ENCODE assay signal across 21 cellular contexts in genomic region chr14:95417492-95417891, GRCh38.
"Had no signal": no experiment of that assay in that cellular context is flagged by ENCODE, and none has a peak within 500 bp of the region (broad histone marks: within the 10 kb centered on the region; RNA-seq: fewer than 3 reads in every experiment).

No MANE protein-coding gene starts in this region.

- H3K9me3 ChIP-seq: pancreas, sigmoid colon had no signal

- FAIRE-seq: pancreas had no signal

- ATAC-seq: activated CD8-positive, alpha-beta memory T cell treated with anti-CD3 and anti-CD28 coated beads, Interleukin-2, amount 10 ng/mL, durations not matched to agents 7 days and 5 days; activated naive CD8-positive, alpha-beta T cell treated with anti-CD3 and anti-CD28 coated beads, Interleukin-2, amount 50 U/mL, for 24 hours; activated T-helper 17 cell treated with anti-CD3 and anti-CD28 coated beads, Interleukin-2, amount 50 U/mL, for 72 hours; pancreas; T-cell had no signal

- H3K27me3 ChIP-seq: pancreas, sigmoid colon had no signal

- H3K36me3 ChIP-seq: pancreas had no signal

- H3K27ac Mint-ChIP-seq: activated B cell treated with CpG ODN at 0.5 μM for 24 hours; activated CD4-positive, alpha-beta memory T cell treated with anti-CD3 and anti-CD28 coated beads, Interleukin-2, amount 10 ng/mL, durations not matched to agents 7 days and 5 days; activated CD8-positive, alpha-beta memory T cell treated with anti-CD3 and anti-CD28 coated beads, Interleukin-2, amount 10 ng/mL, durations not matched to agents 7 days and 5 days; activated naive CD8-positive, alpha-beta T cell treated with anti-CD3 and anti-CD28 coated beads, Interleukin-2, amount 50 U/mL, for 24 hours; activated T-helper 17 cell treated with anti-CD3 and anti-CD28 coated beads, Interleukin-2, amount 50 U/mL, for 72 hours; T-cell had no signal

- H3K4me1 Mint-ChIP-seq: activated B cell treated with CpG ODN at 0.5 μM for 24 hours; activated CD4-positive, alpha-beta memory T cell treated with anti-CD3 and anti-CD28 coated beads, Interleukin-2, amount 10 ng/mL, durations not matched to agents 7 days and 5 days; activated CD8-positive, alpha-beta memory T cell treated with anti-CD3 and anti-CD28 coated beads, Interleukin-2, amount 10 ng/mL, durations not matched to agents 7 days and 5 days; activated naive CD8-positive, alpha-beta T cell treated with anti-CD3 and anti-CD28 coated beads, Interleukin-2, amount 50 U/mL, for 24 hours; neural crest cell; T-cell had no signal

- H3K4me1 ChIP-seq: pancreas, sigmoid colon had no signal

- H3K27me3 Mint-ChIP-seq: activated B cell treated with CpG ODN at 0.5 μM for 24 hours; activated CD4-positive, alpha-beta memory T cell treated with anti-CD3 and anti-CD28 coated beads, Interleukin-2, amount 10 ng/mL, durations not matched to agents 7 days and 5 days; activated CD8-positive, alpha-beta memory T cell treated with anti-CD3 and anti-CD28 coated beads, Interleukin-2, amount 10 ng/mL, durations not matched to agents 7 days and 5 days; activated naive CD8-positive, alpha-beta T cell treated with anti-CD3 and anti-CD28 coated beads, Interleukin-2, amount 50 U/mL, for 24 hours; activated T-helper 17 cell treated with anti-CD3 and anti-CD28 coated beads, Interleukin-2, amount 50 U/mL, for 72 hours; T-cell had no signal

- H3K9me3 Mint-ChIP-seq: activated CD4-positive, alpha-beta memory T cell treated with anti-CD3 and anti-CD28 coated beads, Interleukin-2, amount 10 ng/mL, durations not matched to agents 7 days and 5 days; activated T-helper 17 cell treated with anti-CD3 and anti-CD28 coated beads, Interleukin-2, amount 50 U/mL, for 72 hours had no signal

- H3K4me3 ChIP-seq: lung, pancreas, sigmoid colon, SK-N-MC had no signal

- H3K4me3 Mint-ChIP-seq: activated B cell treated with CpG ODN at 0.5 μM for 24 hours; activated CD4-positive, alpha-beta memory T cell treated with anti-CD3 and anti-CD28 coated beads, Interleukin-2, amount 10 ng/mL, durations not matched to agents 7 days and 5 days; activated CD8-positive, alpha-beta memory T cell treated with anti-CD3 and anti-CD28 coated beads, Interleukin-2, amount 10 ng/mL, durations not matched to agents 7 days and 5 days; activated naive CD8-positive, alpha-beta T cell treated with anti-CD3 and anti-CD28 coated beads, Interleukin-2, amount 50 U/mL, for 24 hours; activated T-helper 17 cell treated with anti-CD3 and anti-CD28 coated beads, Interleukin-2, amount 50 U/mL, for 72 hours; neural crest cell; T-cell had no signal

- DNase-seq: activated B cell treated with CpG ODN at 0.5 μM for 24 hours; activated CD4-positive, alpha-beta memory T cell treated with anti-CD3 and anti-CD28 coated beads, Interleukin-2, amount 10 ng/mL, durations not matched to agents 7 days and 5 days; activated CD4-positive, alpha-beta T cell treated with anti-CD3 and anti-CD28 coated beads for 4 hours; activated CD8-positive, alpha-beta memory T cell treated with anti-CD3 and anti-CD28 coated beads, Interleukin-2, amount 10 ng/mL, durations not matched to agents 7 days and 5 days; activated naive CD4-positive, alpha-beta T cell treated with Interleukin-2 at 50 U/mL for 16 hours; activated naive CD8-positive, alpha-beta T cell treated with anti-CD3 and anti-CD28 coated beads, Interleukin-2, amount 50 U/mL, for 24 hours; activated T-cell treated with anti-CD3 and anti-CD28 coated beads, Interleukin-2, amount 50 U/mL, for 1 hour; aorta; cortex of kidney; foreskin melanocyte; hypothalamus; islet precursor cell; pancreas; sigmoid colon; stimulated activated naive CD4-positive, alpha-beta T cell; T-cell; T-helper 9 cell had no signal

- H3K27ac ChIP-seq: pancreas, sigmoid colon, SK-N-MC had no signal
